ENCODE assay signal across 1 cellular context in genomic region chr5:135398855-135399837, GRCh38.
TF ChIP-seq lines count a peak whose summit lies in the region.

Gene MACROH2A1 (minus strand): TSS chr5:135399231. CDS start chr5:135389093, 10,138 bp downstream.

TF ChIP-seq in HepG2, 621 proteins besides CTCF, POLR2A, EP300 and RAD21 (continued from another document and continues in another):
- TF ChIP-seq ZNF816 (CRISPR knock-in tag; IDR thresholded peaks at IDR 0.05; ENCODE audit: borderline replicate concordance): no peak; the same call in 1 of the 2 replicates
- no peak for TF ChIP-seq TCF7L2 (IDR thresholded peaks at IDR 0.05; ENCODE audit: low read depth, low read length)
- TF ChIP-seq MLLT10 (CRISPR knock-in tag; IDR thresholded peaks at IDR 0.05): no peak
- peak; percentile 65; the same call in 1 of the 2 replicates for TF ChIP-seq DR1 (CRISPR knock-in tag; IDR thresholded peaks at IDR 0.05)
- 0 out of 2 replicates have a peak, but pooled peaks have one; percentile 64 for TF ChIP-seq ZXDC (CRISPR knock-in tag; IDR thresholded peaks at IDR 0.05)
- TF ChIP-seq KLF11 (CRISPR knock-in tag; IDR thresholded peaks at IDR 0.05): no peak
- TF ChIP-seq KDM4B (CRISPR knock-in tag; IDR thresholded peaks at IDR 0.05): no peak
- 0 out of 2 replicates have a peak, but pooled peaks have one; percentile 43 for TF ChIP-seq ZNF205 (CRISPR knock-in tag; IDR thresholded peaks at IDR 0.05)
- TF ChIP-seq CREB3 (CRISPR knock-in tag; IDR thresholded peaks at IDR 0.05): no peak
- TF ChIP-seq MTA3 (CRISPR knock-in tag; IDR thresholded peaks at IDR 0.05): no peak
- no peak for TF ChIP-seq SNRNP70 (IDR thresholded peaks at IDR 0.05; ENCODE audit: low read depth, low read length)
- TF ChIP-seq GATAD2A (CRISPR knock-in tag; IDR thresholded peaks at IDR 0.05): 0 out of 2 replicates have a peak, but pooled peaks have one; percentile 13
- TF ChIP-seq ZBTB7A (CRISPR knock-in tag; IDR thresholded peaks at IDR 0.05): peak; percentile 63; the same call in 1 of the 2 replicates
- no peak for TF ChIP-seq RCOR2 (CRISPR knock-in tag; IDR thresholded peaks at IDR 0.05)
- peak; percentile 25; the same call in 1 of the 2 replicates for TF ChIP-seq CREB1 (IDR thresholded peaks at IDR 0.05)
- no peak for TF ChIP-seq CREB1 (CRISPR knock-in tag; IDR thresholded peaks at IDR 0.05)
- TF ChIP-seq CCDC6 (CRISPR knock-in tag; IDR thresholded peaks at IDR 0.05): no peak; the same call in 1 of the 2 replicates
- 0 out of 2 replicates have a peak, but pooled peaks have one; percentile 66 for TF ChIP-seq ESRRA (CRISPR knock-in tag; IDR thresholded peaks at IDR 0.05; ENCODE audit: low read depth)
- TF ChIP-seq MAX (IDR thresholded peaks at IDR 0.05): peak; percentile 93
- TF ChIP-seq ZNF260 (CRISPR knock-in tag; IDR thresholded peaks at IDR 0.05; ENCODE audit: borderline replicate concordance, low read depth): no peak
- peak; percentile 80; the same call in 1 of the 2 replicates for TF ChIP-seq ZSCAN25 (CRISPR knock-in tag; IDR thresholded peaks at IDR 0.05)
- TF ChIP-seq RNF2 (conservative IDR thresholded peaks at IDR 0.05; ENCODE audit: low read depth): 0 out of 2 replicates have a peak, but pooled peaks have one; percentile 72
- TF ChIP-seq ZNF580 (CRISPR knock-in tag; IDR thresholded peaks at IDR 0.05; ENCODE audit: borderline replicate concordance, low read depth): peak; percentile 31; the same call in 1 of the 2 replicates
- no peak for TF ChIP-seq KDM5A (IDR thresholded peaks at IDR 0.05; ENCODE audit: borderline replicate concordance, low read length)
- TF ChIP-seq ZNF800 (CRISPR knock-in tag; IDR thresholded peaks at IDR 0.05): 0 out of 2 replicates have a peak, but pooled peaks have one; percentile 7
- TF ChIP-seq AHR (CRISPR knock-in tag; IDR thresholded peaks at IDR 0.05): no peak
- no peak for TF ChIP-seq TRIM24 (CRISPR knock-in tag; IDR thresholded peaks at IDR 0.05)
- TF ChIP-seq ZBTB21 (CRISPR knock-in tag; IDR thresholded peaks at IDR 0.05): no peak
- peak; percentile 89 for TF ChIP-seq ZFX (CRISPR knock-in tag; IDR thresholded peaks at IDR 0.05; ENCODE audit: low read depth)
- TF ChIP-seq ZNF264 (CRISPR knock-in tag; IDR thresholded peaks at IDR 0.05): no peak
- TF ChIP-seq TEF (CRISPR knock-in tag; IDR thresholded peaks at IDR 0.05): no peak
- TF ChIP-seq TOPORS (CRISPR knock-in tag; IDR thresholded peaks at IDR 0.05): no peak
- TF ChIP-seq ZNF562 (CRISPR knock-in tag; IDR thresholded peaks at IDR 0.05; ENCODE audit: borderline replicate concordance): no peak
- no peak; the same call in 1 of the 2 replicates for TF ChIP-seq DRAP1 (CRISPR knock-in tag; IDR thresholded peaks at IDR 0.05)
- peak; percentile 79 for TF ChIP-seq SAP130 (CRISPR knock-in tag; IDR thresholded peaks at IDR 0.05; ENCODE audit: low read depth)
- 0 out of 2 replicates have a peak, but pooled peaks have one; percentile 1 for TF ChIP-seq BRF2 (CRISPR knock-in tag; IDR thresholded peaks at IDR 0.05)
- no peak for TF ChIP-seq MLX (CRISPR knock-in tag; IDR thresholded peaks at IDR 0.05)
- TF ChIP-seq KLF16 (CRISPR knock-in tag; IDR thresholded peaks at IDR 0.05): peak in 1 of 2 experiments; percentile 43; a peak in 2 of 4 replicates
- no peak for TF ChIP-seq SRSF1 (optimal IDR thresholded peaks at IDR 0.05; ENCODE audit: low read depth, low read length)
- TF ChIP-seq DMAP1 (CRISPR knock-in tag; IDR thresholded peaks at IDR 0.05): 0 out of 2 replicates have a peak, but pooled peaks have one; percentile 30
- TF ChIP-seq GZF1 (CRISPR knock-in tag; IDR thresholded peaks at IDR 0.05): no peak
- no peak for TF ChIP-seq SMYD3 (CRISPR knock-in tag; IDR thresholded peaks at IDR 0.05)
- TF ChIP-seq CHD4 (IDR thresholded peaks at IDR 0.05; ENCODE audit: borderline replicate concordance, low read length): no peak
- peak; percentile 72; the same call in 1 of the 2 replicates for TF ChIP-seq FOXO1 (CRISPR knock-in tag; IDR thresholded peaks at IDR 0.05)
- peak; percentile 89 for TF ChIP-seq ZNF687 (CRISPR knock-in tag; IDR thresholded peaks at IDR 0.05)
- no peak for TF ChIP-seq GLI4 (CRISPR knock-in tag; IDR thresholded peaks at IDR 0.05; ENCODE audit: borderline replicate concordance)
- TF ChIP-seq IKZF1 (IDR thresholded peaks at IDR 0.05): no peak
- TF ChIP-seq ZFP62 (CRISPR knock-in tag; IDR thresholded peaks at IDR 0.05): 0 out of 2 replicates have a peak, but pooled peaks have one; percentile 10
- TF ChIP-seq ZBED4 (CRISPR knock-in tag; IDR thresholded peaks at IDR 0.05; ENCODE audit: borderline replicate concordance): no peak
